ENCODE assay signal across 8 cellular contexts in the genomic region with DNA sequence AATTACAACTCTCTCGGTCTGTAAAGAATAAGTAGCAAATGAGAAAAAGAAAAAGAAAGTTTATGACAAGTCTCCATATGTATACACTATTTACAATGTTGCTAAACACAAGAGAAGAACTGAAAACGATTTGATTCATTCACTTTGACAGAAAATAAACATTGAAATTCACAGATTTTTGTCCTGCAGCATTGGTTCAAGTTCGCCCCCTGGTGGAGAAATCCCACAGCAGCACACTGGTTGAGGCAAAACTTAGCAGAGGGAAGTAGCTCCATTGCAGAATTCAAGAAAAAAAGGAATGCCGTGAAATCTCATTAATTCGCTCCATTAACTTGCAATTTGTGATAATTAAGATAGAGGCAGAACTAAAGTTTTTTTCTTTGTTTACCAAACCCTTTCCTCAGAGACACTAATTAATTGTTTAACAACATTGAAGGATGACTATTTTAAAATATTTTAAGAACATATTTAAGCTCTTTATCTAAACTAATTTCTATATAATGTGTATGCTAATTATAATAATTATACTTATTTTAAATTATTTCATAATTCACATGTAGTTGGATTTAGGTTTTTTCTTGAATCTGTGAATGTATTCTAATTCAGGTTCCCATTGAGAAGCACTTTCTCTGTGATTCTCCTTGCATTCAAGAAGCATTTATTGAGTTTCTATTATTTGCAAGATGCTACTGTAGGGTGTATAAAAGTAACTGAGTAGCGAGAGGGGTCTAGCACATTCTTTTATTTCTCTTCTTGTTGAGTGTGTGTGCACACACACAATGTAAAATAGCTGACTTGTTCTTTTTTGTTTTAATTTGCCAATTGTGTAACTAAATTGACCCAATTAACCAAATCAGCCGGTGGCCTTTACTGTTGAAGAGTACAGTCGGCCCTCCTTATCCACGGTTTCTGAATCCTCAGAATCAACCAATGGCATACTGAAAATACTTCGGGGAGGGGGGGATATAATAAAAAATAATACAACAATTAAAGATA.
DNase-seq lines count a peak whose midpoint lies in the region; ATAC-seq lines count a peak whose summit lies in the region.

No MANE protein-coding gene starts in this region.

- no peak overlapping the region for H3K4me3 Mint-ChIP-seq in activated CD4-positive, alpha-beta T cell treated with anti-CD3 and anti-CD28 coated beads, Interleukin-2, amount 10 ng/mL, durations not matched to agents 7 days and 5 days

- no peaks in the 10 kb centered on the region for H3K36me3 Mint-ChIP-seq in activated CD4-positive, alpha-beta T cell treated with anti-CD3 and anti-CD28 coated beads, Interleukin-2, amount 10 ng/mL, durations not matched to agents 7 days and 5 days (ENCODE audit: low read depth)

- H3K27me3 Mint-ChIP-seq in activated CD4-positive, alpha-beta T cell treated with anti-CD3 and anti-CD28 coated beads, Interleukin-2, amount 10 ng/mL, durations not matched to agents 7 days and 5 days: peaks cover 7% of the 10 kb centered on the region

- DNase-seq in DMS53 treated with DMSO at 0.1 percent for 48 hours (lab: John Stamatoyannopoulos, UW; ENCODE audit: unreplicated experiment) (peak; percentile 13), NCI-H1694 (lab: John Stamatoyannopoulos, UW) (peak; percentile 43), dermis blood vessel endothelial cell (peak; percentile 78), lung microvascular endothelial cell (ENCODE audit: low read depth in 2 of 2) (peak; percentile 66 to 77), NCI-H187 treated with DMSO at 0.1 percent for 48 hours (lab: John Stamatoyannopoulos, UW) (no peak)
- peak; percentile 70 for DNase-seq in activated CD4-positive, alpha-beta T cell treated with anti-CD3 and anti-CD28 coated beads, Interleukin-2, amount 10 ng/mL, durations not matched to agents 7 days and 5 days
- DNase-seq in stimulated activated CD8-positive, alpha-beta memory T cell treated with anti-CD3 and anti-CD28 coated beads, Interleukin-15, amount 100 ng/mL, for 24 hours (ENCODE audit: low read depth): peak; percentile 10

- H3K4me1 Mint-ChIP-seq in activated CD4-positive, alpha-beta T cell treated with anti-CD3 and anti-CD28 coated beads, Interleukin-2, amount 10 ng/mL, durations not matched to agents 7 days and 5 days: no peaks in the 10 kb centered on the region

- CTCF ChIA-PET in activated CD4-positive, alpha-beta T cell treated with anti-CD3 and anti-CD28 coated beads, Interleukin-2, amount 10 ng/mL, durations not matched to agents 7 days and 5 days (lab: Charles Lee): interaction anchor here (0.7 to 1.5 kb wide), 4 partner anchors 13 to 108 kb away, joined by 3 to 4 read pairs (median 3); no protein-coding TSS in a partner anchor

- ATAC-seq in GM21786 (IDR thresholded peaks at IDR 0.05; ENCODE audit: unreplicated experiment): peak; percentile 80

- H3K9me3 Mint-ChIP-seq in activated CD4-positive, alpha-beta T cell treated with anti-CD3 and anti-CD28 coated beads, Interleukin-2, amount 10 ng/mL, durations not matched to agents 7 days and 5 days: no peaks in the 10 kb centered on the region

- H3K27ac Mint-ChIP-seq in activated CD4-positive, alpha-beta T cell treated with anti-CD3 and anti-CD28 coated beads, Interleukin-2, amount 10 ng/mL, durations not matched to agents 7 days and 5 days: no peak overlapping the region

- POLR2A ChIA-PET in activated CD4-positive, alpha-beta T cell treated with anti-CD3 and anti-CD28 coated beads, Interleukin-2, amount 10 ng/mL, durations not matched to agents 7 days and 5 days (lab: Charles Lee): no interaction called here
